1 cellular context compared by ENCODE assay signal in the genomic region with DNA sequence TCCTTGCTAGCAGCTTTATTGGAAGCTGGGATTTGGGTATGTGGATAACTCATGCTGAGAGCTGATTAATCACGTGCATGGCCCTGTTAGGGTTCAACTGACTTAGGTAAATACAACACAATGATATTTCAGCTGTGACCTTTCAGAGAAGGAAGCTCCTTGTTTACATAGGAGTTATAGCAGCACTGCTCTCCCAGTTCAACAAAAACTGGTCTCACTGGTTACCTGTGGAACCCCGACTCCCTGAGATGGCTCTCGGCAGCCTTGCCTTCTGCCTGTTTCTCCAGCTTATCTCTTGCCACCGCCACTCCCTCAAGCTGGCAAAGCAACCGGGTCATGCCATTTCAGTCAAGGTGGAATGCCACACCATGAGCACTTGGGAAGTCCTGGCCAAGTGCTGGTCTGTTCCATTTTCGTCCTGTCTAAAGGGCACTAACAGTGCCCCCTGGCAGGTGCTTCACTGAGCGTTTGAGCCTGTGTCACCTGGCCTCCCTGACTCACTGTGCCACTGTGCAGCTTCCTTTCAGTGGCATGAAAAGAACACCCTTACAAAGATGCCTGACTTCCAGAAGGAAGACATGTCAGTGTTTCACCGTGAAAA.
A peak's percentile ranks its signal among the peaks of the same experiment; 100 is the strongest.
TF ChIP-seq lines count a peak whose summit lies in the region.

No MANE protein-coding gene starts in this region.

TF ChIP-seq in HepG2, 621 proteins besides CTCF, POLR2A, EP300 and RAD21 (continued from another document and continues in another):
- TF ChIP-seq ZBED4 (CRISPR knock-in tag; IDR thresholded peaks at IDR 0.05; ENCODE audit: borderline replicate concordance) (no peak), NR2C2 (CRISPR knock-in tag; IDR thresholded peaks at IDR 0.05; ENCODE audit: borderline replicate concordance) (no peak), ZNF446 (CRISPR knock-in tag; IDR thresholded peaks at IDR 0.05) (no peak), GFI1 (CRISPR knock-in tag; IDR thresholded peaks at IDR 0.05; ENCODE audit: borderline replicate concordance) (peak; percentile 32; the same call in 1 of the 2 replicates), ELF3 (CRISPR knock-in tag; IDR thresholded peaks at IDR 0.05) (no peak), CBFB (CRISPR knock-in tag; IDR thresholded peaks at IDR 0.05) (no peak), RXRB (CRISPR knock-in tag; IDR thresholded peaks at IDR 0.05; ENCODE audit: borderline replicate concordance) (0 out of 2 replicates have a peak, but pooled peaks have one; percentile 36), ZNF12 (CRISPR knock-in tag; IDR thresholded peaks at IDR 0.05) (no peak), FOXK2 (IDR thresholded peaks at IDR 0.05) (no peak), ZNF136 (CRISPR knock-in tag; IDR thresholded peaks at IDR 0.05; ENCODE audit: low read depth) (no peak), ZNF331 (CRISPR knock-in tag; IDR thresholded peaks at IDR 0.05) (no peak), PBX3 (CRISPR knock-in tag; IDR thresholded peaks at IDR 0.05; ENCODE audit: borderline replicate concordance) (no peak), PBX2 (CRISPR knock-in tag; IDR thresholded peaks at IDR 0.05) (no peak), NBN (conservative IDR thresholded peaks at IDR 0.05) (no peak), BCL6 (CRISPR knock-in tag; IDR thresholded peaks at IDR 0.05) (peak; percentile 30; the same call in 1 of the 2 replicates), MZF1 (CRISPR knock-in tag; IDR thresholded peaks at IDR 0.05; ENCODE audit: borderline replicate concordance) (no peak), ZBTB4 (CRISPR knock-in tag; IDR thresholded peaks at IDR 0.05; ENCODE audit: borderline replicate concordance) (no peak), ZNF367 (CRISPR knock-in tag; IDR thresholded peaks at IDR 0.05; ENCODE audit: borderline replicate concordance) (no peak)
- TF ChIP-seq, protein P1, sequence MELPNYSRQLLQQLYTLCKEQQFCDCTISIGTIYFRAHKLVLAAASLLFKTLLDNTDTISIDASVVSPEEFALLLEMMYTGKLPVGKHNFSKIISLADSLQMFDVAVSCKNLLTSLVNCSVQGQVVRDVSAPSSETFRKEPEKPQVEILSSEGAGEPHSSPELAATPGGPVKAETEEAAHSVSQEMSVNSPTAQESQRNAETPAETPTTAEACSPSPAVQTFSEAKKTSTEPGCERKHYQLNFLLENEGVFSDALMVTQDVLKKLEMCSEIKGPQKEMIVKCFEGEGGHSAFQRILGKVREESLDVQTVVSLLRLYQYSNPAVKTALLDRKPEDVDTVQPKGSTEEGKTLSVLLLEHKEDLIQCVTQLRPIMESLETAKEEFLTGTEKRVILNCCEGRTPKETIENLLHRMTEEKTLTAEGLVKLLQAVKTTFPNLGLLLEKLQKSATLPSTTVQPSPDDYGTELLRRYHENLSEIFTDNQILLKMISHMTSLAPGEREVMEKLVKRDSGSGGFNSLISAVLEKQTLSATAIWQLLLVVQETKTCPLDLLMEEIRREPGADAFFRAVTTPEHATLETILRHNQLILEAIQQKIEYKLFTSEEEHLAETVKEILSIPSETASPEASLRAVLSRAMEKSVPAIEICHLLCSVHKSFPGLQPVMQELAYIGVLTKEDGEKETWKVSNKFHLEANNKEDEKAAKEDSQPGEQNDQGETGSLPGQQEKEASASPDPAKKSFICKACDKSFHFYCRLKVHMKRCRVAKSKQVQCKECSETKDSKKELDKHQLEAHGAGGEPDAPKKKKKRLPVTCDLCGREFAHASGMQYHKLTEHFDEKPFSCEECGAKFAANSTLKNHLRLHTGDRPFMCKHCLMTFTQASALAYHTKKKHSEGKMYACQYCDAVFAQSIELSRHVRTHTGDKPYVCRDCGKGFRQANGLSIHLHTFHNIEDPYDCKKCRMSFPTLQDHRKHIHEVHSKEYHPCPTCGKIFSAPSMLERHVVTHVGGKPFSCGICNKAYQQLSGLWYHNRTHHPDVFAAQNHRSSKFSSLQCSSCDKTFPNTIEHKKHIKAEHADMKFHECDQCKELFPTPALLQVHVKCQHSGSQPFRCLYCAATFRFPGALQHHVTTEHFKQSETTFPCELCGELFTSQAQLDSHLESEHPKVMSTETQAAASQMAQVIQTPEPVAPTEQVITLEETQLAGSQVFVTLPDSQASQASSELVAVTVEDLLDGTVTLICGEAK (IDR thresholded peaks at IDR 0.05) = no peak
- TF ChIP-seq, protein P1 (CRISPR knock-in tag; IDR thresholded peaks at IDR 0.05) = no peak
- TF ChIP-seq, protein P2, sequence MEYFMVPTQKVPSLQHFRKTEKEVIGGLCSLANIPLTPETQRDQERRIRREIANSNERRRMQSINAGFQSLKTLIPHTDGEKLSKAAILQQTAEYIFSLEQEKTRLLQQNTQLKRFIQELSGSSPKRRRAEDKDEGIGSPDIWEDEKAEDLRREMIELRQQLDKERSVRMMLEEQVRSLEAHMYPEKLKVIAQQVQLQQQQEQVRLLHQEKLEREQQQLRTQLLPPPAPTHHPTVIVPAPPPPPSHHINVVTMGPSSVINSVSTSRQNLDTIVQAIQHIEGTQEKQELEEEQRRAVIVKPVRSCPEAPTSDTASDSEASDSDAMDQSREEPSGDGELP (IDR thresholded peaks at IDR 0.05; ENCODE audit: borderline replicate concordance, low read depth) = peak; percentile 77; the same call in 1 of the 2 replicates
- TF ChIP-seq, protein P3, sequence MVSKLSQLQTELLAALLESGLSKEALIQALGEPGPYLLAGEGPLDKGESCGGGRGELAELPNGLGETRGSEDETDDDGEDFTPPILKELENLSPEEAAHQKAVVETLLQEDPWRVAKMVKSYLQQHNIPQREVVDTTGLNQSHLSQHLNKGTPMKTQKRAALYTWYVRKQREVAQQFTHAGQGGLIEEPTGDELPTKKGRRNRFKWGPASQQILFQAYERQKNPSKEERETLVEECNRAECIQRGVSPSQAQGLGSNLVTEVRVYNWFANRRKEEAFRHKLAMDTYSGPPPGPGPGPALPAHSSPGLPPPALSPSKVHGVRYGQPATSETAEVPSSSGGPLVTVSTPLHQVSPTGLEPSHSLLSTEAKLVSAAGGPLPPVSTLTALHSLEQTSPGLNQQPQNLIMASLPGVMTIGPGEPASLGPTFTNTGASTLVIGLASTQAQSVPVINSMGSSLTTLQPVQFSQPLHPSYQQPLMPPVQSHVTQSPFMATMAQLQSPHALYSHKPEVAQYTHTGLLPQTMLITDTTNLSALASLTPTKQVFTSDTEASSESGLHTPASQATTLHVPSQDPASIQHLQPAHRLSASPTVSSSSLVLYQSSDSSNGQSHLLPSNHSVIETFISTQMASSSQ (IDR thresholded peaks at IDR 0.05; ENCODE audit: low read depth) = no peak
- TF ChIP-seq, protein P3 (CRISPR knock-in tag; IDR thresholded peaks at IDR 0.05; ENCODE audit: borderline replicate concordance) = no peak
